In genomic region chr12:120086801-120087621, GRCh38 we compare ENCODE assay signal across 8 cellular contexts. TPM values are rescaled to one million over a fixed set of nuclear protein-coding genes. Genes with fewer than 3 reads are reported as not detected.
DNase-seq lines count a peak whose midpoint lies in the region; ATAC-seq and TF ChIP-seq lines count a peak whose summit lies in the region.

No MANE protein-coding gene starts in this region.

- WGBS in right cardiac atrium: under 1% methylated on average over 55 of the region's 55 CpGs
- WGBS in aorta, 2 donors: 1% methylated on average over 55 of the region's 55 CpGs

- H3K27me3 ChIP-seq in right cardiac atrium (ENCODE audit: control insufficient read depth, insufficient read depth): no peaks in the 10 kb centered on the region
- H3K27me3 ChIP-seq in aorta (ENCODE audit: control insufficient read depth in 1 of 2, insufficient read depth in 2 of 2, low read length in 1 of 2): no peaks in the 10 kb centered on the region

- H3K9me3 ChIP-seq in right cardiac atrium (ENCODE audit: control insufficient read depth, low read length) (no peaks in the 10 kb centered on the region), aorta (ENCODE audit: control insufficient read depth, low read length) (no peaks in the 10 kb centered on the region)

- peak overlapping the region; percentile 54 for H3K27ac ChIP-seq in right cardiac atrium (ENCODE audit: low read length)
- H3K27ac ChIP-seq in aorta (ENCODE audit: low read depth in 1 of 2, low read length in 2 of 2): peak overlapping the region in 1 of 2 donors; percentile 65

- H3K36me3 Mint-ChIP-seq in T-helper 1 cell treated with Interleukin-12 subunit alpha and Interleukin-12 subunit beta and Interleukin-4 antibody, amounts not matched to agents 30 μg/mL and 1 μg/mL, for 36 hours (ENCODE audit: low read depth): peaks cover 41% of the 10 kb centered on the region

- peak overlapping the region; percentile 68 for H3K4me3 Mint-ChIP-seq in T-helper 1 cell treated with Interleukin-12 subunit alpha and Interleukin-12 subunit beta and Interleukin-4 antibody, amounts not matched to agents 30 μg/mL and 1 μg/mL, for 36 hours

- DNase-seq in GM13976 (ENCODE audit: low spot score): peak; percentile 100
- DNase-seq in NCI-H146 treated with DMSO at 0.1 percent for 48 hours (lab: John Stamatoyannopoulos, UW; ENCODE audit: unreplicated experiment): peak; percentile 97
- DNase-seq in anterior cingulate cortex (lab: John Stamatoyannopoulos, UW): peak; percentile 94 to 100 (median 99)
- DNase-seq in right cardiac atrium: peak; percentile 99 to 100 (median 99)
- peak; percentile 91 for DNase-seq in pulmonary artery endothelial cell (ENCODE audit: low read depth, low spot score)
- DNase-seq in aorta: peak; percentile 99

- ATAC-seq in HG02884 (IDR thresholded peaks at IDR 0.05; ENCODE audit: unreplicated experiment) (peak; percentile 95), right cardiac atrium (peak; percentile 98), aorta (ENCODE audit: low FRiP score) (peak; percentile 98)

- TF ChIP-seq CTCF in GM13976 (IDR thresholded peaks at IDR 0.05; ENCODE audit: borderline replicate concordance, control extremely low read depth, extremely low read depth, insufficient read depth, missing control alignments): peak; percentile 99

- peaks cover 27% of the 10 kb centered on the region for H3K4me1 Mint-ChIP-seq in T-helper 1 cell treated with Interleukin-12 subunit alpha and Interleukin-12 subunit beta and Interleukin-4 antibody, amounts not matched to agents 30 μg/mL and 1 μg/mL, for 36 hours (ENCODE audit: low read depth)

- peak overlapping the region; percentile 86 for H3K27ac Mint-ChIP-seq in T-helper 1 cell treated with Interleukin-12 subunit alpha and Interleukin-12 subunit beta and Interleukin-4 antibody, amounts not matched to agents 30 μg/mL and 1 μg/mL, for 36 hours

- H3K9me3 Mint-ChIP-seq in T-helper 1 cell treated with Interleukin-12 subunit alpha and Interleukin-12 subunit beta and Interleukin-4 antibody, amounts not matched to agents 30 μg/mL and 1 μg/mL, for 36 hours: no peaks in the 10 kb centered on the region

- H3K4me1 ChIP-seq in right cardiac atrium (ENCODE audit: control insufficient read depth, insufficient read depth, low read length) (no peaks in the 10 kb centered on the region), aorta (ENCODE audit: control insufficient read depth in 1 of 2, insufficient read depth in 2 of 2, low read length in 2 of 2) (no peaks in the 10 kb centered on the region)

- H3K36me3 ChIP-seq in aorta (ENCODE audit: control insufficient read depth in 1 of 2, insufficient read depth in 2 of 2, low read length in 1 of 2): no peaks in the 10 kb centered on the region

- H3K4me3 ChIP-seq in right cardiac atrium (ENCODE audit: low read length) (peak overlapping the region; percentile 32), aorta (ENCODE audit: low read length in 2 of 2) (peak overlapping the region; percentile 17 to 54)

- in situ Hi-C loops in GM13976 (cut with MboI; ENCODE audit: low sequenced_read_pairs, unreplicated experiment): no loop called here

- intact Hi-C loops in right cardiac atrium (cut with DNase I) (no loop called here), aorta (cut with DNase I) (no loop called here)

- no peaks in the 10 kb centered on the region for H3K27me3 Mint-ChIP-seq in T-helper 1 cell treated with Interleukin-12 subunit alpha and Interleukin-12 subunit beta and Interleukin-4 antibody, amounts not matched to agents 30 μg/mL and 1 μg/mL, for 36 hours (ENCODE audit: low read depth)

RNA-seq across cellular contexts. Expression of gene RAB35, which starts 29.5 kb away (rescaled TPM):
- total RNA-seq in right cardiac atrium (10 to 100 TPM; 21.3 to 32.0 (median 25.2) TPM), pulmonary artery endothelial cell (52.7 and 57.8 TPM in 2 replicates), aorta (10 to 100 TPM; 47.4 to 52.6 TPM)
- polyA plus RNA-seq in right cardiac atrium (20.1 TPM), aorta (10 to 100 TPM; 15.7 to 23.7 TPM)
